Comparison of ENCODE assay signal across 10 cellular contexts in the genomic region with DNA sequence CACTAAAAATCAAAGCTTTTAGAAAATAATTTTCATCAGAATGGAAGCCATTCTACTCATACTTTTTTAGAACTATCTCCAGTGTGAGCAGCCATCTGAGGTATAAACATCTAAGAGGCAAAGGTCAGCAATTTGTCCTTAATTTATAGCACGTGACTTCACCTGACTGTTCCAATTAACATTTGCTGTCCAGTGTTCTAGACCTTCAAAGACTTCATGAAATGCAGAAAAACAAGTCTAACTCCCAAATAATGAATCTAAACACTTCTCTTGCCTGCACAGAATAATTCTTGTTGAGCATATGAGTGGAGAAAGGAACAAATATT. TPM values are rescaled to one million over a fixed set of nuclear protein-coding genes. Genes with fewer than 3 reads are reported as not detected.
DNase-seq lines count a peak whose midpoint lies in the region; ATAC-seq and TF ChIP-seq lines count a peak whose summit lies in the region.
"Had no signal": no experiment of that assay in that cellular context is flagged by ENCODE, and none has a peak within 500 bp of the region (broad histone marks: within the 10 kb centered on the region; RNA-seq: fewer than 3 reads in every experiment).

No MANE protein-coding gene starts in this region.

- H3K9me3 ChIP-seq in HEK293 (ENCODE audit: control insufficient read depth, insufficient read depth, low read depth, low read length) = no peaks in the 10 kb centered on the region
- H3K9me3 ChIP-seq: HAP-1 had no signal

- H3K4me1 Mint-ChIP-seq in activated CD8-positive, alpha-beta T cell treated with anti-CD3 and anti-CD28 coated beads for 36 hours (ENCODE audit: low read depth) = peaks cover 79% of the 10 kb centered on the region
- peaks cover 55% of the 10 kb centered on the region for H3K4me1 Mint-ChIP-seq in stimulated activated effector memory CD8-positive, alpha-beta T cell treated with anti-CD3 and anti-CD28 coated beads, Interleukin-12 subunit alpha, Interleukin-12 subunit beta, amount 100 ng/mL, for 72 hours

- H3K27ac ChIP-seq in HEK293 (ENCODE audit: extremely low read depth, low read depth, low read length) = no peak overlapping the region

- POLR2A ChIA-PET in HEK293 (lab: Yijun Ruan, JAX) = no interaction called here
- POLR2A ChIA-PET in activated CD8-positive, alpha-beta T cell treated with anti-CD3 and anti-CD28 coated beads for 36 hours (lab: Charles Lee) = interaction anchor here (0.5 to 5.9 kb wide), 13 partner anchors 9 to 1224 kb away, joined by 3 to 87 read pairs (median 3); a partner anchor contains a TSS

- intact Hi-C loops in activated CD8-positive, alpha-beta T cell treated with anti-CD3 and anti-CD28 coated beads for 36 hours (cut with micrococcal nuclease) = loop anchor here (5.0 kb wide), 1 partner anchor 93 kb away; no protein-coding TSS in a partner anchor
- intact Hi-C loops in left ventricle myocardium superior (cut with micrococcal nuclease) = no loop called here

- peak overlapping the region; percentile 73 for H3K4me3 Mint-ChIP-seq in activated CD8-positive, alpha-beta T cell treated with anti-CD3 and anti-CD28 coated beads for 36 hours
- peak overlapping the region; percentile 64 for H3K4me3 Mint-ChIP-seq in stimulated activated effector memory CD8-positive, alpha-beta T cell treated with anti-CD3 and anti-CD28 coated beads, Interleukin-12 subunit alpha, Interleukin-12 subunit beta, amount 100 ng/mL, for 72 hours

- TF ChIP-seq CTCF in HEK293 (tag by site-specific recombination; IDR thresholded peaks at IDR 0.05) = no peak
- no peak for TF ChIP-seq CTCF in activated CD8-positive, alpha-beta T cell treated with anti-CD3 and anti-CD28 coated beads for 36 hours (IDR thresholded peaks at IDR 0.05)

- H3K4me3 ChIP-seq in HEK293 (ENCODE audit: low read depth, low read length) = no peak overlapping the region

- H3K4me1 ChIP-seq in HEK293 (ENCODE audit: control insufficient read depth, insufficient read depth, low read length) = no peaks in the 10 kb centered on the region

- H3K27me3 Mint-ChIP-seq in activated CD8-positive, alpha-beta T cell treated with anti-CD3 and anti-CD28 coated beads for 36 hours = no peaks in the 10 kb centered on the region

- peaks cover 7 to 20% of the 10 kb centered on the region in 2 experiments for H3K36me3 ChIP-seq in HEK293 (ENCODE audit: control insufficient read depth in 2 of 2, insufficient read depth in 1 of 2, low read length in 2 of 2)

- H3K36me3 Mint-ChIP-seq in activated CD8-positive, alpha-beta T cell treated with anti-CD3 and anti-CD28 coated beads for 36 hours (ENCODE audit: low read depth) = peaks cover 51% of the 10 kb centered on the region
- peaks cover 67% of the 10 kb centered on the region for H3K36me3 Mint-ChIP-seq in stimulated activated effector memory CD8-positive, alpha-beta T cell treated with anti-CD3 and anti-CD28 coated beads, Interleukin-12 subunit alpha, Interleukin-12 subunit beta, amount 100 ng/mL, for 72 hours

- CTCF ChIA-PET in HEK293 (lab: Yijun Ruan, JAX) = no interaction called here
- CTCF ChIA-PET in activated CD8-positive, alpha-beta T cell treated with anti-CD3 and anti-CD28 coated beads for 36 hours (lab: Charles Lee) = interaction anchor here (2.8 kb wide), 1 partner anchor 11 kb away, joined by 12 read pairs; a partner anchor contains a TSS

- DNase-seq in activated CD8-positive, alpha-beta T cell treated with anti-CD3 and anti-CD28 coated beads for 36 hours = no peak
- no peak for DNase-seq in left ventricle myocardium superior
- DNase-seq in stimulated activated effector memory CD8-positive, alpha-beta T cell treated with anti-CD3 and anti-CD28 coated beads, Interleukin-12 subunit alpha, Interleukin-12 subunit beta, amount 100 ng/mL, for 72 hours (ENCODE audit: low spot score in 2 of 2) = no peak
- DNase-seq in T1000 (lab: John Stamatoyannopoulos, UW) = no peak
- no peak for DNase-seq in GF-D8 (lab: John Stamatoyannopoulos, UW)
- DNase-seq in NCI-H446 (lab: John Stamatoyannopoulos, UW) = no peak

- peak; percentile 2 for ATAC-seq in activated CD8-positive, alpha-beta T cell treated with anti-CD3 and anti-CD28 coated beads for 36 hours
- ATAC-seq in left ventricle myocardium superior (peak; percentile 27), GM19455 (IDR thresholded peaks at IDR 0.05; ENCODE audit: unreplicated experiment) (no peak)
- ATAC-seq in stimulated activated effector memory CD8-positive, alpha-beta T cell treated with anti-CD3 and anti-CD28 coated beads, Interleukin-12 subunit alpha, Interleukin-12 subunit beta, amount 100 ng/mL, for 72 hours = no peak

- peak overlapping the region; percentile 99 for H3K27ac Mint-ChIP-seq in activated CD8-positive, alpha-beta T cell treated with anti-CD3 and anti-CD28 coated beads for 36 hours
- H3K27ac Mint-ChIP-seq in stimulated activated effector memory CD8-positive, alpha-beta T cell treated with anti-CD3 and anti-CD28 coated beads, Interleukin-12 subunit alpha, Interleukin-12 subunit beta, amount 100 ng/mL, for 72 hours = peak overlapping the region; percentile 97

- H3K9me3 Mint-ChIP-seq in activated CD8-positive, alpha-beta T cell treated with anti-CD3 and anti-CD28 coated beads for 36 hours = peaks cover 8% of the 10 kb centered on the region
- H3K9me3 Mint-ChIP-seq in stimulated activated effector memory CD8-positive, alpha-beta T cell treated with anti-CD3 and anti-CD28 coated beads, Interleukin-12 subunit alpha, Interleukin-12 subunit beta, amount 100 ng/mL, for 72 hours = peaks cover 2% of the 10 kb centered on the region

TF ChIP-seq in HEK293, 187 proteins besides CTCF, POLR2A, EP300 and RAD21:
- TF ChIP-seq, protein P1, sequence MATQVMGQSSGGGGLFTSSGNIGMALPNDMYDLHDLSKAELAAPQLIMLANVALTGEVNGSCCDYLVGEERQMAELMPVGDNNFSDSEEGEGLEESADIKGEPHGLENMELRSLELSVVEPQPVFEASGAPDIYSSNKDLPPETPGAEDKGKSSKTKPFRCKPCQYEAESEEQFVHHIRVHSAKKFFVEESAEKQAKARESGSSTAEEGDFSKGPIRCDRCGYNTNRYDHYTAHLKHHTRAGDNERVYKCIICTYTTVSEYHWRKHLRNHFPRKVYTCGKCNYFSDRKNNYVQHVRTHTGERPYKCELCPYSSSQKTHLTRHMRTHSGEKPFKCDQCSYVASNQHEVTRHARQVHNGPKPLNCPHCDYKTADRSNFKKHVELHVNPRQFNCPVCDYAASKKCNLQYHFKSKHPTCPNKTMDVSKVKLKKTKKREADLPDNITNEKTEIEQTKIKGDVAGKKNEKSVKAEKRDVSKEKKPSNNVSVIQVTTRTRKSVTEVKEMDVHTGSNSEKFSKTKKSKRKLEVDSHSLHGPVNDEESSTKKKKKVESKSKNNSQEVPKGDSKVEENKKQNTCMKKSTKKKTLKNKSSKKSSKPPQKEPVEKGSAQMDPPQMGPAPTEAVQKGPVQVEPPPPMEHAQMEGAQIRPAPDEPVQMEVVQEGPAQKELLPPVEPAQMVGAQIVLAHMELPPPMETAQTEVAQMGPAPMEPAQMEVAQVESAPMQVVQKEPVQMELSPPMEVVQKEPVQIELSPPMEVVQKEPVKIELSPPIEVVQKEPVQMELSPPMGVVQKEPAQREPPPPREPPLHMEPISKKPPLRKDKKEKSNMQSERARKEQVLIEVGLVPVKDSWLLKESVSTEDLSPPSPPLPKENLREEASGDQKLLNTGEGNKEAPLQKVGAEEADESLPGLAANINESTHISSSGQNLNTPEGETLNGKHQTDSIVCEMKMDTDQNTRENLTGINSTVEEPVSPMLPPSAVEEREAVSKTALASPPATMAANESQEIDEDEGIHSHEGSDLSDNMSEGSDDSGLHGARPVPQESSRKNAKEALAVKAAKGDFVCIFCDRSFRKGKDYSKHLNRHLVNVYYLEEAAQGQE (tag by site-specific recombination; IDR thresholded peaks at IDR 0.05) = 0 out of 2 replicates have a peak, but pooled peaks have one; percentile 11
- peak; percentile 66; the same call in 1 of the 2 replicates for TF ChIP-seq ZSCAN30 (tag by site-specific recombination; IDR thresholded peaks at IDR 0.05)
- no peak for TF ChIP-seq ZNF623 (tag by site-specific recombination; IDR thresholded peaks at IDR 0.05)

RNA-seq across cellular contexts. Expression of a gene that starts 12.0 kb away (rescaled TPM):
- 100 to 1,000 TPM; 108 to 114 TPM for total RNA-seq in activated CD8-positive, alpha-beta T cell treated with anti-CD3 and anti-CD28 coated beads for 36 hours
- 23.3 TPM for total RNA-seq in left ventricle myocardium superior

RNA-seq across cellular contexts. Expression of a gene that starts 52.6 kb away (rescaled TPM):
- total RNA-seq in activated CD8-positive, alpha-beta T cell treated with anti-CD3 and anti-CD28 coated beads for 36 hours = not detected
- total RNA-seq in left ventricle myocardium superior = 0.12 TPM
- total RNA-seq: T-helper 1 cell treated with Interleukin-12 subunit alpha and Interleukin-12 subunit beta and Interleukin-4 antibody, amounts not matched to agents 30 ng/mL and 1 ng/mL, for 36 hours had no signal

Comparison
In these comparisons a context has a peak if more than half of its experiments do, and no peak if none do; other contexts are left out.
1. ATAC-seq: peak in activated CD8-positive, alpha-beta T cell treated with anti-CD3 and anti-CD28 coated beads for 36 hours (single experiment) and left ventricle myocardium superior (single experiment); none in stimulated activated effector memory CD8-positive, alpha-beta T cell treated with anti-CD3 and anti-CD28 coated beads, Interleukin-12 subunit alpha, Interleukin-12 subunit beta, amount 100 ng/mL, for 72 hours (single experiment) and GM19455 (single experiment).